Comparison of ENCODE assay signal across 8 cellular contexts in genomic region chr7:32427769-32428291, GRCh38.
DNase-seq lines count a peak whose midpoint lies in the region; ATAC-seq and TF ChIP-seq lines count a peak whose summit lies in the region.

No MANE protein-coding gene starts in this region.

- DNase-seq in BE2C (peak; percentile 77), NCI-H2107 treated with DMSO at 0.1 percent for 48 hours (lab: John Stamatoyannopoulos, UW; ENCODE audit: unreplicated experiment) (peak; percentile 32), epidermal melanocyte (ENCODE audit: insufficient read length, low spot score) (peak; percentile 30), mucosa of gallbladder (ENCODE audit: low spot score) (peak; percentile 82), NOMO-1 treated with dmso at 0.1 percent for 144 hours (lab: John Stamatoyannopoulos, UW; ENCODE audit: unreplicated experiment) (no peak)
- peak; percentile 82 for DNase-seq in activated CD8-positive, alpha-beta memory T cell treated with anti-CD3 and anti-CD28 coated beads for 24 hours
- DNase-seq in stimulated activated CD8-positive, alpha-beta memory T cell treated with anti-CD3 and anti-CD28 coated beads, Interleukin-7, amount 100 ng/mL, for 1 hour (ENCODE audit: low read depth in 2 of 2) = peak; percentile 8 to 25

- peak overlapping the region; percentile 58 for H3K4me3 ChIP-seq in BE2C (ENCODE audit: low read depth, low read length)

- ATAC-seq in GM21390 (IDR thresholded peaks at IDR 0.05; ENCODE audit: unreplicated experiment) = peak; percentile 86

- peaks cover 24% of the 10 kb centered on the region for H3K27me3 ChIP-seq in BE2C

- H3K9me3 ChIP-seq in BE2C = no peaks in the 10 kb centered on the region

- no peaks in the 10 kb centered on the region for H3K36me3 ChIP-seq in BE2C

- peak; percentile 46 for TF ChIP-seq CTCF in BE2C (IDR thresholded peaks at IDR 0.05; ENCODE audit: low read depth, low read length)

- H3K4me1 ChIP-seq in BE2C = peaks cover 4% of the 10 kb centered on the region
